ENCODE assay signal across 33 cellular contexts in the genomic region with DNA sequence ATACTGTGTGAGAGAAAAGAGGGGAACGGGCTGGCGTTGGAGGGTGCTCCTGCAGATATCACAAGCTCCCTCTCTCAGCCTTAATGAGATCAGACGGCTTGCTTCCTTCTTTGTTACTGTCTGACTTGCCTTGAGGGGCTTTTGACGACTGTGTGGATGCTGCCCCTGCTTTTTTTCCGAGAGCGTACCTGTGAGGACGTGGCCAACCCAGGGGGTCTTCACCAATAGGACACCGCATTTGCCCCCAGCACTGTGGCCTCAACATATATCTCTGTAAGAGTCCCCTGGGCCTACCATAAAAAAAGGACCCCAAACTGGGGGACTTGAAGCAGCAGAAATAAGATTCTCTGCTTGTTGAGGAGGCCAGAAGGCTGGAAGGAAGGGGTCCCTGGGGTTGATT.
"Had no signal": no experiment of that assay in that cellular context is flagged by ENCODE, and none has a peak within 500 bp of the region (broad histone marks: within the 10 kb centered on the region; RNA-seq: fewer than 3 reads in every experiment).

No MANE protein-coding gene starts in this region.

- H3K27ac Mint-ChIP-seq: activated CD4-positive, alpha-beta memory T cell treated with anti-CD3 and anti-CD28 coated beads for 36 hours; activated CD4-positive, alpha-beta T cell treated with anti-CD3 and anti-CD28 coated beads for 36 hours; activated CD4-positive, alpha-beta T cell treated with anti-CD3 and anti-CD28 coated beads, Interleukin-2, amount 10 ng/mL, durations not matched to agents 24 days and 14 days; activated CD8-positive, alpha-beta memory T cell treated with anti-CD3 and anti-CD28 coated beads, Interleukin-2, amount 10 ng/mL, durations not matched to agents 7 days and 5 days; activated CD8-positive, alpha-beta T cell treated with anti-CD3 and anti-CD28 coated beads, Interleukin-2, amount 10 ng/mL, durations not matched to agents 7 days and 5 days; activated naive CD4-positive, alpha-beta T cell treated with anti-CD3 and anti-CD28 coated beads for 36 hours; activated naive CD4-positive, alpha-beta T cell treated with anti-CD3 and anti-CD28 coated beads, Interleukin-2, amount 50 U/mL, for 24 hours; activated naive CD8-positive, alpha-beta T cell treated with anti-CD3 and anti-CD28 coated beads for 36 hours; activated naive CD8-positive, alpha-beta T cell treated with anti-CD3 and anti-CD28 coated beads, Interleukin-2, amount 50 U/mL, for 24 hours; activated T-helper 1 cell treated with anti-CD3 and anti-CD28 coated beads, Interleukin-12 subunit alpha, Interleukin-12 subunit beta, Interleukin-2, Interleukin-4 antibody, amounts not matched to agents 30 ng/mL and 10 ng/mL and 1 ng/mL, durations not matched to agents 14 hours and 24 hours and 36 hours; activated T-helper 2 cell treated with anti-CD3 and anti-CD28 coated beads, Interferon-gamma antibody, Interleukin-2, Interleukin-4, amounts not matched to agents 10 μg/mL and 5 μg/mL and 100 μg/mL, durations not matched to agents 14 hours and 24 hours and 36 hours; dendritic cell treated with granulocyte-macrophage colony-stimulating factor and Interleukin-4, amounts not matched to agents 40 ng/mL and 50 ng/mL, for 4 days; endodermal cell; T-helper 17 cell; T-helper 2 cell treated with Interferon-gamma antibody and Interleukin-4, amounts not matched to agents 5 μg/mL and 100 μg/mL, for 36 hours had no signal

- DNase-seq: activated CD4-positive, alpha-beta memory T cell treated with anti-CD3 and anti-CD28 coated beads for 36 hours; activated CD4-positive, alpha-beta T cell treated with anti-CD3 and anti-CD28 coated beads for 36 hours; activated CD4-positive, alpha-beta T cell treated with anti-CD3 and anti-CD28 coated beads, Interleukin-2, amount 10 ng/mL, durations not matched to agents 24 days and 14 days; activated CD4-positive, CD25-positive, alpha-beta regulatory T cell; activated CD4-positive, CD25-positive, alpha-beta regulatory T cell treated with anti-CD3 and anti-CD28 coated beads, Interleukin-2, amount 50 U/mL, for 72 hours; activated CD8-positive, alpha-beta memory T cell treated with anti-CD3 and anti-CD28 coated beads, Interleukin-2, amount 50 U/mL, for 4 hours; activated CD8-positive, alpha-beta T cell treated with anti-CD3 and anti-CD28 coated beads, Interleukin-2, amount 10 ng/mL, durations not matched to agents 7 days and 5 days; activated effector memory CD4-positive, alpha-beta T cell treated with anti-CD3 and anti-CD28 coated beads, Interleukin-2, amount 50 U/mL, for 16 hours; activated naive CD4-positive, alpha-beta T cell treated with anti-CD3 and anti-CD28 coated beads for 36 hours; activated naive CD8-positive, alpha-beta T cell treated with anti-CD3 and anti-CD28 coated beads for 36 hours; activated naive CD8-positive, alpha-beta T cell treated with anti-CD3 and anti-CD28 coated beads, Interleukin-2, amount 50 U/mL, for 24 hours; activated T-cell treated with anti-CD3 and anti-CD28 coated beads, Interleukin-2, amount 50 U/mL, for 1 hour; activated T-cell treated with anti-CD3 and anti-CD28 coated beads, Interleukin-2, amount 50 U/mL, for 48 hours; amygdala; body of pancreas; caudate nucleus; colonic mucosa; dorsolateral prefrontal cortex; effector memory CD4-positive, alpha-beta T cell; endodermal cell; foreskin fibroblast; T-helper 1 cell; T-helper 17 cell; T1000; WERI-Rb-1 had no signal

- H3K9me3 ChIP-seq: adrenal gland, body of pancreas, colonic mucosa had no signal

- H3K4me1 ChIP-seq: adrenal gland, body of pancreas, colonic mucosa had no signal

- H3K27me3 ChIP-seq: adrenal gland, body of pancreas, colonic mucosa had no signal

- H3K36me3 ChIP-seq: adrenal gland, colonic mucosa, WERI-Rb-1 had no signal

- H3K27me3 Mint-ChIP-seq: activated CD4-positive, alpha-beta memory T cell treated with anti-CD3 and anti-CD28 coated beads for 36 hours; activated CD4-positive, alpha-beta T cell treated with anti-CD3 and anti-CD28 coated beads, Interleukin-2, amount 10 ng/mL, durations not matched to agents 24 days and 14 days; activated CD8-positive, alpha-beta memory T cell treated with anti-CD3 and anti-CD28 coated beads, Interleukin-2, amount 10 ng/mL, durations not matched to agents 7 days and 5 days; activated naive CD8-positive, alpha-beta T cell treated with anti-CD3 and anti-CD28 coated beads, Interleukin-2, amount 50 U/mL, for 24 hours; T-helper 17 cell had no signal

- H3K4me3 ChIP-seq: adrenal gland, body of pancreas, colonic mucosa, dorsolateral prefrontal cortex had no signal

- H3K4me3 Mint-ChIP-seq: activated CD4-positive, alpha-beta memory T cell treated with anti-CD3 and anti-CD28 coated beads for 36 hours; activated CD4-positive, alpha-beta T cell treated with anti-CD3 and anti-CD28 coated beads for 36 hours; activated CD4-positive, alpha-beta T cell treated with anti-CD3 and anti-CD28 coated beads, Interleukin-2, amount 10 ng/mL, durations not matched to agents 24 days and 14 days; activated CD8-positive, alpha-beta memory T cell treated with anti-CD3 and anti-CD28 coated beads, Interleukin-2, amount 10 ng/mL, durations not matched to agents 7 days and 5 days; activated CD8-positive, alpha-beta T cell treated with anti-CD3 and anti-CD28 coated beads, Interleukin-2, amount 10 ng/mL, durations not matched to agents 7 days and 5 days; activated naive CD4-positive, alpha-beta T cell treated with anti-CD3 and anti-CD28 coated beads for 36 hours; activated naive CD4-positive, alpha-beta T cell treated with anti-CD3 and anti-CD28 coated beads, Interleukin-2, amount 50 U/mL, for 24 hours; activated naive CD8-positive, alpha-beta T cell treated with anti-CD3 and anti-CD28 coated beads for 36 hours; activated naive CD8-positive, alpha-beta T cell treated with anti-CD3 and anti-CD28 coated beads, Interleukin-2, amount 50 U/mL, for 24 hours; activated T-helper 1 cell treated with anti-CD3 and anti-CD28 coated beads, Interleukin-12 subunit alpha, Interleukin-12 subunit beta, Interleukin-2, Interleukin-4 antibody, amounts not matched to agents 30 ng/mL and 10 ng/mL and 1 ng/mL, durations not matched to agents 14 hours and 24 hours and 36 hours; dendritic cell treated with granulocyte-macrophage colony-stimulating factor and Interleukin-4, amounts not matched to agents 40 ng/mL and 50 ng/mL, for 4 days; endodermal cell; T-helper 17 cell; T-helper 2 cell treated with Interferon-gamma antibody and Interleukin-4, amounts not matched to agents 5 μg/mL and 100 μg/mL, for 36 hours had no signal

- H3K9me3 Mint-ChIP-seq: activated CD4-positive, alpha-beta memory T cell treated with anti-CD3 and anti-CD28 coated beads for 36 hours; activated naive CD4-positive, alpha-beta T cell treated with anti-CD3 and anti-CD28 coated beads for 36 hours; activated naive CD4-positive, alpha-beta T cell treated with anti-CD3 and anti-CD28 coated beads, Interleukin-2, amount 50 U/mL, for 24 hours; activated naive CD8-positive, alpha-beta T cell treated with anti-CD3 and anti-CD28 coated beads for 36 hours; dendritic cell treated with granulocyte-macrophage colony-stimulating factor and Interleukin-4, amounts not matched to agents 40 ng/mL and 50 ng/mL, for 4 days; endodermal cell had no signal

- H3K36me3 Mint-ChIP-seq: activated CD4-positive, alpha-beta memory T cell treated with anti-CD3 and anti-CD28 coated beads for 36 hours; activated CD8-positive, alpha-beta memory T cell treated with anti-CD3 and anti-CD28 coated beads, Interleukin-2, amount 10 ng/mL, durations not matched to agents 7 days and 5 days; activated naive CD4-positive, alpha-beta T cell treated with anti-CD3 and anti-CD28 coated beads, Interleukin-2, amount 50 U/mL, for 24 hours; activated naive CD8-positive, alpha-beta T cell treated with anti-CD3 and anti-CD28 coated beads for 36 hours had no signal

- H3K27ac ChIP-seq: adrenal gland, body of pancreas, colonic mucosa, dorsolateral prefrontal cortex, WERI-Rb-1 had no signal

- ATAC-seq: activated CD4-positive, alpha-beta T cell treated with anti-CD3 and anti-CD28 coated beads for 36 hours; activated CD8-positive, alpha-beta memory T cell treated with anti-CD3 and anti-CD28 coated beads, Interleukin-2, amount 10 ng/mL, durations not matched to agents 7 days and 5 days; activated CD8-positive, alpha-beta T cell treated with anti-CD3 and anti-CD28 coated beads, Interleukin-2, amount 10 ng/mL, durations not matched to agents 7 days and 5 days; activated naive CD8-positive, alpha-beta T cell treated with anti-CD3 and anti-CD28 coated beads, Interleukin-2, amount 50 U/mL, for 24 hours; body of pancreas; esophagus mucosa; T-helper 17 cell had no signal

- H3K4me1 Mint-ChIP-seq: activated CD4-positive, alpha-beta T cell treated with anti-CD3 and anti-CD28 coated beads for 36 hours; activated CD4-positive, alpha-beta T cell treated with anti-CD3 and anti-CD28 coated beads, Interleukin-2, amount 10 ng/mL, durations not matched to agents 24 days and 14 days; activated CD8-positive, alpha-beta memory T cell treated with anti-CD3 and anti-CD28 coated beads, Interleukin-2, amount 10 ng/mL, durations not matched to agents 7 days and 5 days; activated naive CD4-positive, alpha-beta T cell treated with anti-CD3 and anti-CD28 coated beads, Interleukin-2, amount 50 U/mL, for 24 hours; activated naive CD8-positive, alpha-beta T cell treated with anti-CD3 and anti-CD28 coated beads for 36 hours; activated naive CD8-positive, alpha-beta T cell treated with anti-CD3 and anti-CD28 coated beads, Interleukin-2, amount 50 U/mL, for 24 hours; T-helper 17 cell had no signal
